In the genomic region with DNA sequence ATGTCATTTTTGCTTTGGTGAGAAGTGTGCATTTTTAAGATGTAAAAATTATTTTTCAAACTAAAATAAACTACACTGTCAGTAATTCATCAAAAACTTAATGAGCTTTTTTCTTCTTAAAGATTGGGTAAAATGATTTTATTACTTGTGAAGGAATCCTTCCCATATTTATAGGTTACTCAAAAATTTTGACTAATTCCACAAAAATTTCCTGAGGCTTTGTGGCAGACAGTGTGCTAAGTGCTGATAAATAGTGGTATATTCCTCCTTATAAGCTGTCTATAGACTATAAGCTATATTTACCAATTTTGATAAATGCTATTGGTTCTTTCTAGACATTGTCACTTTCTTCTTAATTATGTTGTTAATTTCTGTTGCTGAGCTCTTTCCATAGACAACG, we compare ENCODE assay signal across 23 cellular contexts.
"Had no signal": no experiment of that assay in that cellular context is flagged by ENCODE, and none has a peak within 500 bp of the region (broad histone marks: within the 10 kb centered on the region; RNA-seq: fewer than 3 reads in every experiment).

No MANE protein-coding gene starts in this region.

- H3K9me3 Mint-ChIP-seq: activated CD4-positive, alpha-beta T cell treated with anti-CD3 and anti-CD28 coated beads, Interleukin-2, amount 10 ng/mL, durations not matched to agents 24 days and 14 days; activated T-helper 2 cell treated with anti-CD3 and anti-CD28 coated beads, Interferon-gamma antibody, Interleukin-2, Interleukin-4, amounts not matched to agents 10 μg/mL and 5 μg/mL and 100 μg/mL, durations not matched to agents 14 hours and 24 hours and 36 hours; central memory CD8-positive, alpha-beta T cell; dendritic cell treated with granulocyte-macrophage colony-stimulating factor and Interleukin-4, amounts not matched to agents 40 ng/mL and 50 ng/mL, for 4 days; neural progenitor cell had no signal

- H3K36me3 Mint-ChIP-seq: naive B cell; neural progenitor cell; stimulated activated effector memory CD8-positive, alpha-beta T cell treated with anti-CD3 and anti-CD28 coated beads, Interleukin-12 subunit alpha, Interleukin-12 subunit beta, amount 100 ng/mL, for 72 hours had no signal

- H3K27ac Mint-ChIP-seq: activated CD4-positive, alpha-beta T cell treated with anti-CD3 and anti-CD28 coated beads, Interleukin-2, amount 10 ng/mL, durations not matched to agents 24 days and 14 days; activated CD8-positive, alpha-beta T cell treated with anti-CD3 and anti-CD28 coated beads, Interleukin-2, amount 10 ng/mL, durations not matched to agents 7 days and 5 days; activated T-cell treated with anti-CD3 and anti-CD28 coated beads, Interleukin-2, amount 50 U/mL, for 24 hours; activated T-helper 2 cell treated with anti-CD3 and anti-CD28 coated beads, Interferon-gamma antibody, Interleukin-2, Interleukin-4, amounts not matched to agents 10 μg/mL and 5 μg/mL and 100 μg/mL, durations not matched to agents 14 hours and 24 hours and 36 hours; dendritic cell treated with granulocyte-macrophage colony-stimulating factor and Interleukin-4, amounts not matched to agents 40 ng/mL and 50 ng/mL, for 4 days; naive B cell; neural progenitor cell; stimulated activated effector memory CD8-positive, alpha-beta T cell treated with anti-CD3 and anti-CD28 coated beads, Interleukin-12 subunit alpha, Interleukin-12 subunit beta, amount 100 ng/mL, for 72 hours had no signal

- H3K27me3 ChIP-seq: neural progenitor cell, stomach, upper lobe of left lung had no signal

- H3K36me3 ChIP-seq: neural progenitor cell, prostate gland, stomach, thoracic aorta, upper lobe of left lung had no signal

- H3K27ac ChIP-seq: neural progenitor cell, prostate gland, skin epidermis, stomach, thoracic aorta, upper lobe of left lung had no signal

- ATAC-seq: activated CD8-positive, alpha-beta T cell treated with anti-CD3 and anti-CD28 coated beads, Interleukin-2, amount 10 ng/mL, durations not matched to agents 7 days and 5 days; esophagus mucosa; left cardiac atrium; mucosa of descending colon; right cardiac atrium; stimulated activated effector memory CD8-positive, alpha-beta T cell treated with anti-CD3 and anti-CD28 coated beads, Interleukin-12 subunit alpha, Interleukin-12 subunit beta, amount 100 ng/mL, for 72 hours had no signal

- H3K27me3 Mint-ChIP-seq: activated CD4-positive, alpha-beta T cell treated with anti-CD3 and anti-CD28 coated beads, Interleukin-2, amount 10 ng/mL, durations not matched to agents 24 days and 14 days; activated T-cell treated with anti-CD3 and anti-CD28 coated beads, Interleukin-2, amount 50 U/mL, for 24 hours; central memory CD8-positive, alpha-beta T cell; dendritic cell treated with granulocyte-macrophage colony-stimulating factor and Interleukin-4, amounts not matched to agents 40 ng/mL and 50 ng/mL, for 4 days had no signal

- H3K4me3 ChIP-seq: mucosa of descending colon, neural progenitor cell, prostate gland, skin epidermis, stomach, thoracic aorta, upper lobe of left lung had no signal

- H3K4me1 Mint-ChIP-seq: activated CD4-positive, alpha-beta T cell treated with anti-CD3 and anti-CD28 coated beads, Interleukin-2, amount 10 ng/mL, durations not matched to agents 24 days and 14 days; central memory CD8-positive, alpha-beta T cell; stimulated activated effector memory CD8-positive, alpha-beta T cell treated with anti-CD3 and anti-CD28 coated beads, Interleukin-12 subunit alpha, Interleukin-12 subunit beta, amount 100 ng/mL, for 72 hours had no signal

- H3K9me3 ChIP-seq: mucosa of descending colon, prostate gland, stomach, thoracic aorta, upper lobe of left lung had no signal

- H2AFZ ChIP-seq: neural progenitor cell had no signal

- H3K4me1 ChIP-seq: neural progenitor cell, prostate gland, stomach, upper lobe of left lung had no signal

- H3K4me2 ChIP-seq: neural progenitor cell had no signal

- H3K4me3 Mint-ChIP-seq: activated CD4-positive, alpha-beta T cell treated with anti-CD3 and anti-CD28 coated beads, Interleukin-2, amount 10 ng/mL, durations not matched to agents 24 days and 14 days; activated CD8-positive, alpha-beta T cell treated with anti-CD3 and anti-CD28 coated beads, Interleukin-2, amount 10 ng/mL, durations not matched to agents 7 days and 5 days; activated T-cell treated with anti-CD3 and anti-CD28 coated beads, Interleukin-2, amount 50 U/mL, for 24 hours; central memory CD8-positive, alpha-beta T cell; dendritic cell treated with granulocyte-macrophage colony-stimulating factor and Interleukin-4, amounts not matched to agents 40 ng/mL and 50 ng/mL, for 4 days; naive B cell; neural progenitor cell; stimulated activated effector memory CD8-positive, alpha-beta T cell treated with anti-CD3 and anti-CD28 coated beads, Interleukin-12 subunit alpha, Interleukin-12 subunit beta, amount 100 ng/mL, for 72 hours had no signal

- DNase-seq: activated CD4-positive, alpha-beta T cell treated with anti-CD3 and anti-CD28 coated beads, Interleukin-2, amount 10 ng/mL, durations not matched to agents 24 days and 14 days; activated CD8-positive, alpha-beta T cell treated with anti-CD3 and anti-CD28 coated beads, Interleukin-2, amount 10 ng/mL, durations not matched to agents 7 days and 5 days; activated naive CD4-positive, alpha-beta T cell treated with Interleukin-2 at 50 U/mL for 16 hours; activated T-cell treated with anti-CD3 and anti-CD28 coated beads, Interleukin-2, amount 50 U/mL, for 24 hours; effector CD8-positive, alpha-beta T cell; left cardiac atrium; mesenchymal stem cell; mucosa of descending colon; naive B cell; right cardiac atrium; stimulated activated CD4-positive, alpha-beta T cell treated with anti-CD3 and anti-CD28 coated beads, Interleukin-15, amount 100 ng/mL, for 24 hours; stimulated activated CD4-positive, alpha-beta T cell treated with anti-CD3 and anti-CD28 coated beads, Interleukin-2, amount 100 ng/mL, for 48 hours; stomach; upper lobe of left lung had no signal
